In genomic region chr4:174531486-174531885, GRCh38 we compare ENCODE assay signal across 18 cellular contexts. TPM values are rescaled to one million over a fixed set of nuclear protein-coding genes. Genes with fewer than 3 reads are reported as not detected.
DNase-seq lines count a peak whose midpoint lies in the region; ATAC-seq, FAIRE-seq and TF ChIP-seq lines count a peak whose summit lies in the region.
"Had no signal": no experiment of that assay in that cellular context is flagged by ENCODE, and none has a peak within 500 bp of the region (broad histone marks: within the 10 kb centered on the region; RNA-seq: fewer than 3 reads in every experiment).

No MANE protein-coding gene starts in this region.

- H3K4me1 ChIP-seq in A549: peaks cover 12% of the 10 kb centered on the region; the same call in 1 of the 3 replicates
- H3K4me1 ChIP-seq in hepatocyte (ENCODE audit: insufficient read depth): peaks cover 9% of the 10 kb centered on the region

- no peak overlapping the region for H3K4me3 ChIP-seq in A549
- H3K4me3 ChIP-seq in choroid plexus epithelial cell (ENCODE audit: low read depth, low read length): no peak overlapping the region
- no peak overlapping the region for H3K4me3 ChIP-seq in hepatocyte
- H3K4me3 ChIP-seq: GM12878 had no signal

- no peak for DNase-seq in A549 (ENCODE audit: low read depth in 1 of 2, low spot score in 1 of 2)
- DNase-seq in NCI-H226: peak; percentile 67
- DNase-seq in choroid plexus epithelial cell (ENCODE audit: low read depth): peak; percentile 25
- DNase-seq in hepatocyte (ENCODE audit: low spot score): no peak
- DNase-seq in SIG-M5 (lab: John Stamatoyannopoulos, UW): no peak
- DNase-seq in kidney glomerular epithelial cell (lab: John Stamatoyannopoulos, UW): no peak
- no peak for DNase-seq in SW480 (ENCODE audit: low spot score)
- DNase-seq: C1 segment of cervical spinal cord; Calu3; CD4-positive, alpha-beta T cell; DMS 273 treated with DMSO at 0.1 percent for 48 hours; DMS79 had no signal

- no peaks in the 10 kb centered on the region for H4K20me1 ChIP-seq in hepatocyte (ENCODE audit: insufficient read depth, poor library complexity, severe bottlenecking)

- no peak for ATAC-seq in A549
- no peak for ATAC-seq in GM21825 (IDR thresholded peaks at IDR 0.05; ENCODE audit: unreplicated experiment)
- ATAC-seq: GM12878, HCT116 had no signal

- H3K9me3 ChIP-seq in A549 (no peaks in the 10 kb centered on the region), hepatocyte (ENCODE audit: low read depth) (no peaks in the 10 kb centered on the region)

- FAIRE-seq in A549 (lab: Jason Lieb, UNC): no peak
- FAIRE-seq: GM12878 had no signal

- TF ChIP-seq POLR2A in A549 (IDR thresholded peaks at IDR 0.05; ENCODE audit: low read length): no peak

- TF ChIP-seq EP300 in A549 (IDR thresholded peaks at IDR 0.05): no peak

- POLR2A ChIA-PET in A549 (lab: Yijun Ruan, JAX): no interaction called here

- CTCF ChIA-PET in A549 (lab: Yijun Ruan, JAX): no interaction called here

- no peaks in the 10 kb centered on the region for H3K36me3 ChIP-seq in hepatocyte (replicated peaks; ENCODE audit: insufficient read depth, low read depth)

- no peak for TF ChIP-seq CTCF in A549 (IDR thresholded peaks at IDR 0.05)
- no peak for TF ChIP-seq CTCF in choroid plexus epithelial cell (conservative IDR thresholded peaks at IDR 0.05; ENCODE audit: low read depth, low read length)
- TF ChIP-seq CTCF in hepatocyte (IDR thresholded peaks at IDR 0.05; ENCODE audit: poor library complexity): no peak

- no peak overlapping the region for H2AFZ ChIP-seq in hepatocyte

- H3K9me2 ChIP-seq in hepatocyte (replicated peaks; ENCODE audit: insufficient read depth): no peaks in the 10 kb centered on the region

- no peak for TF ChIP-seq RAD21 in A549 (conservative IDR thresholded peaks at IDR 0.05 in 1 of 2, IDR thresholded peaks at IDR 0.05 in 1 of 2)

- no peak overlapping the region for H3K4me2 ChIP-seq in A549
- peak overlapping the region; percentile 44 for H3K4me2 ChIP-seq in hepatocyte

- H3K27me3 ChIP-seq in hepatocyte: no peaks in the 10 kb centered on the region

- H3K79me2 ChIP-seq in hepatocyte: no peaks in the 10 kb centered on the region

- H3K27ac ChIP-seq in A549 (peak overlapping the region; percentile 1 to 8; a peak in 2 of 6 replicates), hepatocyte (peak overlapping the region; percentile 54)
- H3K27ac ChIP-seq: HL-60 had no signal

TF ChIP-seq in A549, 52 proteins besides CTCF, POLR2A, EP300 and RAD21:
- no peak for TF ChIP-seq CHD2 (IDR thresholded peaks at IDR 0.05; ENCODE audit: low read length, partially characterized antibody)
- TF ChIP-seq HEYL (CRISPR knock-in tag; IDR thresholded peaks at IDR 0.05): no peak
- no peak for TF ChIP-seq EHF (CRISPR knock-in tag; IDR thresholded peaks at IDR 0.05)
- TF ChIP-seq SMC3 (IDR thresholded peaks at IDR 0.05): no peak
- TF ChIP-seq BCL3 (IDR thresholded peaks at IDR 0.05): no peak
- no peak for TF ChIP-seq ATOH8 (CRISPR knock-in tag; IDR thresholded peaks at IDR 0.05; ENCODE audit: low read depth)
- TF ChIP-seq FOSB (CRISPR knock-in tag; IDR thresholded peaks at IDR 0.05): no peak
- TF ChIP-seq PHF8 (IDR thresholded peaks at IDR 0.05; ENCODE audit: borderline replicate concordance, low read depth): no peak
- no peak for TF ChIP-seq RFX5 (IDR thresholded peaks at IDR 0.05)
- TF ChIP-seq JUN (IDR thresholded peaks at IDR 0.05): no peak
- no peak for TF ChIP-seq TP53 (CRISPR knock-in tag; IDR thresholded peaks at IDR 0.05)
- no peak for TF ChIP-seq USF2 (IDR thresholded peaks at IDR 0.05)
- no peak for TF ChIP-seq BHLHE40 (IDR thresholded peaks at IDR 0.05; ENCODE audit: low read depth, low read length)
- TF ChIP-seq NFE2L2 (conservative IDR thresholded peaks at IDR 0.05; ENCODE audit: low read length): no peak
- no peak for TF ChIP-seq SREBF2 (IDR thresholded peaks at IDR 0.05)
- no peak for TF ChIP-seq FOSL2 (IDR thresholded peaks at IDR 0.05)
- TF ChIP-seq FOSL2 (CRISPR knock-in tag; IDR thresholded peaks at IDR 0.05): no peak
- TF ChIP-seq MAFK (IDR thresholded peaks at IDR 0.05; ENCODE audit: partially characterized antibody): no peak
- no peak for TF ChIP-seq RNF2 (IDR thresholded peaks at IDR 0.05; ENCODE audit: borderline replicate concordance, low read depth)

RNA-seq across cellular contexts. Expression of gene HPGD, which starts 9.2 kb away (rescaled TPM):
- 86.6 and 114 TPM in 2 replicates for polyA plus RNA-seq in A549 (2011; rRNA removed)
- 42.3 and 45.4 TPM in 2 replicates for polyA plus RNA-seq in A549 (2012; cell fraction: cytosol; rRNA removed)
- polyA plus RNA-seq in A549 (2012; cell fraction: nucleus; rRNA removed): 19.6 and 20.7 TPM in 2 replicates
- 101 to 127 TPM (median 110 TPM) in 3 replicates for polyA plus RNA-seq in A549 (2017; fragmentation: RNase III; extraction: RNeasy Plus Mini Kit Qiagen cat#74134 plus additional on column Dnase treatment)
- 54.5 and 70.3 TPM in 2 replicates for polyA minus RNA-seq in A549 (2011; rRNA and poly(A)+ RNA removed)
- 129 and 150 TPM in 2 replicates for total RNA-seq in hepatocyte
- 57.4 and 76.9 TPM in 2 replicates for polyA plus RNA-seq in hepatocyte
- total RNA-seq: B cell, G401 had no signal

Comparison
In these comparisons a context has a peak if more than half of its experiments do, and no peak if none do; other contexts are left out.
1. DNase-seq: peak in NCI-H226 (single experiment) and choroid plexus epithelial cell (single experiment); none in A549 (0 of 2), hepatocyte (single experiment), SIG-M5 (single experiment), kidney glomerular epithelial cell (single experiment) and SW480 (single experiment).